Comparison of ENCODE assay signal across 10 cellular contexts in genomic region chr4:38071801-38072567, GRCh38.
A peak's percentile ranks its signal among the peaks of the same experiment; 100 is the strongest.
DNase-seq lines count a peak whose midpoint lies in the region; ATAC-seq, FAIRE-seq and TF ChIP-seq lines count a peak whose summit lies in the region.
"Had no signal": no experiment of that assay in that cellular context is flagged by ENCODE, and none has a peak within 500 bp of the region (broad histone marks: within the 10 kb centered on the region; RNA-seq: fewer than 3 reads in every experiment).

No MANE protein-coding gene starts in this region.

- H3K4me2 ChIP-seq in KMS-11, result peak overlapping the region; percentile 6; the same call in 1 of the 2 replicates

- H3K4me1 ChIP-seq in KMS-11 (ENCODE audit: low read depth, poor library complexity, severe bottlenecking) (peaks cover 45% of the 10 kb centered on the region), lung (ENCODE audit: control insufficient read depth in 2 of 2, insufficient read depth in 2 of 2, low read length in 2 of 2) (peaks cover 3 to 20% of the 10 kb centered on the region in 2 donors), SJCRH30 (0 out of 2 replicates have a peak, but pooled peaks cover 3% of the 10 kb centered on the region), Peyer's patch (peaks cover 0 to 17% (median 0%) of the 10 kb centered on the region in 4 donors)

- 32 to 39% methylated on average over 7 of the region's 7 CpGs for WGBS in lung, 2 donors

- no peak overlapping the region for H3K4me3 Mint-ChIP-seq in effector memory CD8-positive, alpha-beta T cell
- H3K4me3 Mint-ChIP-seq: B cell had no signal

- no peaks in the 10 kb centered on the region for H3K9me3 Mint-ChIP-seq in effector memory CD8-positive, alpha-beta T cell

- H3K27ac Mint-ChIP-seq in effector memory CD8-positive, alpha-beta T cell, result peak overlapping the region in 1 of 2 donors; percentile 33
- H3K27ac Mint-ChIP-seq: B cell had no signal

- no peaks in the 10 kb centered on the region for H3K27me3 Mint-ChIP-seq in effector memory CD8-positive, alpha-beta T cell
- H3K27me3 Mint-ChIP-seq: B cell had no signal

- TF ChIP-seq CTCF in AG10803 (conservative IDR thresholded peaks at IDR 0.05; ENCODE audit: low read length) (no peak), KMS-11 (conservative IDR thresholded peaks at IDR 0.05; ENCODE audit: low read depth, low read length) (no peak; the same call in 1 of the 2 replicates), bronchial epithelial cell (IDR thresholded peaks at IDR 0.05; ENCODE audit: insufficient read depth, low read length, severe bottlenecking) (no peak), lung (IDR thresholded peaks at IDR 0.05; ENCODE audit: control extremely low read depth, extremely low read depth) (no peak), Peyer's patch (IDR thresholded peaks at IDR 0.05) (no peak)

- H3K4me1 Mint-ChIP-seq in effector memory CD8-positive, alpha-beta T cell (ENCODE audit: low read depth in 2 of 2), result peaks cover 6 to 7% of the 10 kb centered on the region in 2 donors

- no peaks in the 10 kb centered on the region for H3K9me3 ChIP-seq in lung (ENCODE audit: control insufficient read depth in 2 of 2, insufficient read depth in 1 of 2, low read length in 1 of 2)
- no peaks in the 10 kb centered on the region for H3K9me3 ChIP-seq in SJCRH30 (replicated peaks)
- no peaks in the 10 kb centered on the region for H3K9me3 ChIP-seq in Peyer's patch

- FAIRE-seq in bronchial epithelial cell (lab: Jason Lieb, UNC), result no peak
- FAIRE-seq: endometrium had no signal

- DNase-seq in AG10803 (ENCODE audit: low read depth) (peak; percentile 38), bronchial epithelial cell (ENCODE audit: low read depth) (peak; percentile 23), lung (ENCODE audit: low spot score) (no peak), SJCRH30 (no peak), Peyer's patch (no peak)
- no peak for DNase-seq in effector memory CD8-positive, alpha-beta T cell

- H2AFZ ChIP-seq in KMS-11 (ENCODE audit: low read depth), result no peak overlapping the region

- ATAC-seq in lung (ENCODE audit: insufficient read depth, low FRiP score), result no peak
- ATAC-seq in HG02840 (IDR thresholded peaks at IDR 0.05; ENCODE audit: low FRiP score, unreplicated experiment), result no peak
- ATAC-seq in effector memory CD8-positive, alpha-beta T cell (replicated peaks), result no peak

- H4K20me1 ChIP-seq in KMS-11 (ENCODE audit: insufficient read depth), result no peaks in the 10 kb centered on the region

- H3K36me3 ChIP-seq in KMS-11 (ENCODE audit: insufficient read depth) (no peaks in the 10 kb centered on the region), bronchial epithelial cell (ENCODE audit: control insufficient read depth, insufficient read depth, low read length) (no peaks in the 10 kb centered on the region), lung (ENCODE audit: control insufficient read depth in 2 of 2, insufficient read depth in 2 of 2, low read length in 2 of 2) (peaks cover 0 to 10% of the 10 kb centered on the region in 2 donors), SJCRH30 (0 out of 2 replicates have a peak, but pooled peaks cover 3% of the 10 kb centered on the region), Peyer's patch (no peaks in the 10 kb centered on the region)

- no peaks in the 10 kb centered on the region for H3K79me2 ChIP-seq in KMS-11 (ENCODE audit: insufficient read depth, low read depth)

- no peak overlapping the region for H3K9ac ChIP-seq in KMS-11

- no peak overlapping the region for H3K27ac ChIP-seq in KMS-11
- H3K27ac ChIP-seq in lung (ENCODE audit: low read depth in 1 of 2, low read length in 1 of 2), result peak overlapping the region; percentile 5 to 55
- H3K27ac ChIP-seq in SJCRH30, result no peak overlapping the region
- H3K27ac ChIP-seq in Peyer's patch, result peak overlapping the region in 2 of 4 donors; percentile 10 to 47

- H3K36me3 Mint-ChIP-seq in effector memory CD8-positive, alpha-beta T cell (ENCODE audit: insufficient read depth), result peaks cover 11% of the 10 kb centered on the region

- no peak for TF ChIP-seq POLR2A in Peyer's patch (IDR thresholded peaks at IDR 0.05)

- no peaks in the 10 kb centered on the region for H3K27me3 ChIP-seq in KMS-11 (ENCODE audit: insufficient read depth, low read depth)
- no peaks in the 10 kb centered on the region for H3K27me3 ChIP-seq in bronchial epithelial cell (ENCODE audit: control insufficient read depth, insufficient read depth, low read length)
- H3K27me3 ChIP-seq in lung (ENCODE audit: control insufficient read depth, insufficient read depth), result no peaks in the 10 kb centered on the region
- no peaks in the 10 kb centered on the region for H3K27me3 ChIP-seq in SJCRH30
- H3K27me3 ChIP-seq in Peyer's patch, result no peaks in the 10 kb centered on the region

- H3K4me3 ChIP-seq in AG10803 (ENCODE audit: low read length) (no peak overlapping the region), KMS-11 (IDR thresholded peaks at IDR 0.05; ENCODE audit: insufficient read depth, low read depth, low read length) (no peak overlapping the region), bronchial epithelial cell (ENCODE audit: low read depth, low read length) (no peak overlapping the region), lung (no peak overlapping the region), SJCRH30 (no peak overlapping the region), Peyer's patch (no peak overlapping the region)

Comparison
In these comparisons a context has a peak if more than half of its experiments do, and no peak if none do; other contexts are left out.
1. DNase-seq: peak in AG10803 (single experiment) and bronchial epithelial cell (single experiment); none in lung (single experiment), SJCRH30 (0 of 2), Peyer's patch (0 of 3) and effector memory CD8-positive, alpha-beta T cell (0 of 3).
2. H3K27ac ChIP-seq: peak in lung (2 of 2); none in KMS-11 (single experiment) and SJCRH30 (single experiment).